In the genomic region with DNA sequence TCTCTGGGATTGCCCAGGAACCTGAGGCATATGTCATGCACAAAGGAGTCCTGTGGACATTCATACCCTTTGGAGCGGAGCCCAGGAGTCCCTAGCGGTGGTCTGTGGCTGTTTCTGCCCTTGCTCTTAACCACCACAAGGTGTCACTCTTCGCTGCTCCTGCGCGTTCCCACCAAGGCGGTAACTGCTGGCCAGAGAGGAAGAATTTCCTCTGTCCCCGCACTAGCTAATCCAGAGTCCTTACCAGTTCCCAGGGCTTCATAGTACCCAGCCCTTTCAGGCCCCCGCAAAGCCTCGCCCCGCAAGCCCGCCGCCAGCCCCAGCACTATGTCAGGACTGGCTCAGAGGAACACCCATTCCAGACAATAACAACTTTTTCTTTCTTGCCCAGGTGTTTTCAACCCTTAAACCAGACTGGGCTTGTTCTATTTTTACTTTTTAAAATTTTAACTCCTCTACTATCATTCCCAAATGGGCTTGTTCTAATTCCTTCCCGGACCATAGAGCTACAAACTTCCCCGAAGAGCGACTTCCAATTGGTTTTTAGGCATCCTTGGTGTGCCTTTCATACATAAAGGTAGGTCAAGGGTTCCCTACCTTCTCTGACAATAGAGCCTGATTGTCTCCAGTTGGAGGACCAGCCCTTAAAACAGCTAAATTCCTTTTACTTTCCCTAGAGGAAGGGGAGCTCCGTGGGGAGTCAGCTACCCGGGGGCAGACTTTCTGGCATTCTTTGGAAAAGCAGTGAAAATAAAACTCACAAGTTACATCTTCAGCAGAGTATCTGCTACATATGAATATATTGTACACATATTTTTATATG, we compare ENCODE assay signal across 1 cellular context.
TF ChIP-seq lines count a peak whose summit lies in the region.

No MANE protein-coding gene starts in this region.

TF ChIP-seq in HepG2, 621 proteins besides CTCF, POLR2A, EP300 and RAD21 (continued from another document and continues in another):
- TF ChIP-seq, protein P1, sequence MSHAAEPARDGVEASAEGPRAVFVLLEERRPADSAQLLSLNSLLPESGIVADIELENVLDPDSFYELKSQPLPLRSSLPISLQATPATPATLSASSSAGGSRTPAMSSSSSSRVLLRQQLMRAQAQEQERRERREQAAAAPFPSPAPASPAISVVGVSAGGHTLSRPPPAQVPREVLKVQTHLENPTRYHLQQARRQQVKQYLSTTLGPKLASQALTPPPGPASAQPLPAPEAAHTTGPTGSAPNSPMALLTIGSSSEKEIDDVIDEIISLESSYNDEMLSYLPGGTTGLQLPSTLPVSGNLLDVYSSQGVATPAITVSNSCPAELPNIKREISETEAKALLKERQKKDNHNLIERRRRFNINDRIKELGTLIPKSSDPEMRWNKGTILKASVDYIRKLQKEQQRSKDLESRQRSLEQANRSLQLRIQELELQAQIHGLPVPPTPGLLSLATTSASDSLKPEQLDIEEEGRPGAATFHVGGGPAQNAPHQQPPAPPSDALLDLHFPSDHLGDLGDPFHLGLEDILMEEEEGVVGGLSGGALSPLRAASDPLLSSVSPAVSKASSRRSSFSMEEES (CRISPR knock-in tag; IDR thresholded peaks at IDR 0.05): 0 out of 2 replicates have a peak, but pooled peaks have one; percentile 26
- TF ChIP-seq ZNF331 (CRISPR knock-in tag; IDR thresholded peaks at IDR 0.05) (peak; percentile 16; the same call in 1 of the 2 replicates), TSC22D2 (CRISPR knock-in tag; IDR thresholded peaks at IDR 0.05; ENCODE audit: borderline replicate concordance) (0 out of 2 replicates have a peak, but pooled peaks have one; percentile 74), TEAD2 (CRISPR knock-in tag; IDR thresholded peaks at IDR 0.05) (no peak), ZFP37 (CRISPR knock-in tag; IDR thresholded peaks at IDR 0.05; ENCODE audit: borderline replicate concordance) (0 out of 2 replicates have a peak, but pooled peaks have one; percentile 38), KDM2A (CRISPR knock-in tag; IDR thresholded peaks at IDR 0.05; ENCODE audit: borderline replicate concordance, low read depth) (peak; percentile 53; the same call in 1 of the 2 replicates), MIER3 (CRISPR knock-in tag; IDR thresholded peaks at IDR 0.05; ENCODE audit: borderline replicate concordance) (peak; percentile 35; the same call in 1 of the 2 replicates), CCDC6 (CRISPR knock-in tag; IDR thresholded peaks at IDR 0.05) (0 out of 2 replicates have a peak, but pooled peaks have one; percentile 42), SAP130 (CRISPR knock-in tag; IDR thresholded peaks at IDR 0.05; ENCODE audit: low read depth) (peak; percentile 47), ZNF256 (CRISPR knock-in tag; conservative IDR thresholded peaks at IDR 0.05) (peak; percentile 98), ZNF567 (CRISPR knock-in tag; IDR thresholded peaks at IDR 0.05; ENCODE audit: borderline replicate concordance) (no peak)
- TF ChIP-seq, protein P2, sequence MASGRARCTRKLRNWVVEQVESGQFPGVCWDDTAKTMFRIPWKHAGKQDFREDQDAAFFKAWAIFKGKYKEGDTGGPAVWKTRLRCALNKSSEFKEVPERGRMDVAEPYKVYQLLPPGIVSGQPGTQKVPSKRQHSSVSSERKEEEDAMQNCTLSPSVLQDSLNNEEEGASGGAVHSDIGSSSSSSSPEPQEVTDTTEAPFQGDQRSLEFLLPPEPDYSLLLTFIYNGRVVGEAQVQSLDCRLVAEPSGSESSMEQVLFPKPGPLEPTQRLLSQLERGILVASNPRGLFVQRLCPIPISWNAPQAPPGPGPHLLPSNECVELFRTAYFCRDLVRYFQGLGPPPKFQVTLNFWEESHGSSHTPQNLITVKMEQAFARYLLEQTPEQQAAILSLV (CRISPR knock-in tag; IDR thresholded peaks at IDR 0.05; ENCODE audit: borderline replicate concordance): 0 out of 2 replicates have a peak, but pooled peaks have one; percentile 43
- TF ChIP-seq, protein P3, sequence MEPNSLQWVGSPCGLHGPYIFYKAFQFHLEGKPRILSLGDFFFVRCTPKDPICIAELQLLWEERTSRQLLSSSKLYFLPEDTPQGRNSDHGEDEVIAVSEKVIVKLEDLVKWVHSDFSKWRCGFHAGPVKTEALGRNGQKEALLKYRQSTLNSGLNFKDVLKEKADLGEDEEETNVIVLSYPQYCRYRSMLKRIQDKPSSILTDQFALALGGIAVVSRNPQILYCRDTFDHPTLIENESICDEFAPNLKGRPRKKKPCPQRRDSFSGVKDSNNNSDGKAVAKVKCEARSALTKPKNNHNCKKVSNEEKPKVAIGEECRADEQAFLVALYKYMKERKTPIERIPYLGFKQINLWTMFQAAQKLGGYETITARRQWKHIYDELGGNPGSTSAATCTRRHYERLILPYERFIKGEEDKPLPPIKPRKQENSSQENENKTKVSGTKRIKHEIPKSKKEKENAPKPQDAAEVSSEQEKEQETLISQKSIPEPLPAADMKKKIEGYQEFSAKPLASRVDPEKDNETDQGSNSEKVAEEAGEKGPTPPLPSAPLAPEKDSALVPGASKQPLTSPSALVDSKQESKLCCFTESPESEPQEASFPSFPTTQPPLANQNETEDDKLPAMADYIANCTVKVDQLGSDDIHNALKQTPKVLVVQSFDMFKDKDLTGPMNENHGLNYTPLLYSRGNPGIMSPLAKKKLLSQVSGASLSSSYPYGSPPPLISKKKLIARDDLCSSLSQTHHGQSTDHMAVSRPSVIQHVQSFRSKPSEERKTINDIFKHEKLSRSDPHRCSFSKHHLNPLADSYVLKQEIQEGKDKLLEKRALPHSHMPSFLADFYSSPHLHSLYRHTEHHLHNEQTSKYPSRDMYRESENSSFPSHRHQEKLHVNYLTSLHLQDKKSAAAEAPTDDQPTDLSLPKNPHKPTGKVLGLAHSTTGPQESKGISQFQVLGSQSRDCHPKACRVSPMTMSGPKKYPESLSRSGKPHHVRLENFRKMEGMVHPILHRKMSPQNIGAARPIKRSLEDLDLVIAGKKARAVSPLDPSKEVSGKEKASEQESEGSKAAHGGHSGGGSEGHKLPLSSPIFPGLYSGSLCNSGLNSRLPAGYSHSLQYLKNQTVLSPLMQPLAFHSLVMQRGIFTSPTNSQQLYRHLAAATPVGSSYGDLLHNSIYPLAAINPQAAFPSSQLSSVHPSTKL (CRISPR knock-in tag; IDR thresholded peaks at IDR 0.05): peak; percentile 64
- TF ChIP-seq, protein P4, sequence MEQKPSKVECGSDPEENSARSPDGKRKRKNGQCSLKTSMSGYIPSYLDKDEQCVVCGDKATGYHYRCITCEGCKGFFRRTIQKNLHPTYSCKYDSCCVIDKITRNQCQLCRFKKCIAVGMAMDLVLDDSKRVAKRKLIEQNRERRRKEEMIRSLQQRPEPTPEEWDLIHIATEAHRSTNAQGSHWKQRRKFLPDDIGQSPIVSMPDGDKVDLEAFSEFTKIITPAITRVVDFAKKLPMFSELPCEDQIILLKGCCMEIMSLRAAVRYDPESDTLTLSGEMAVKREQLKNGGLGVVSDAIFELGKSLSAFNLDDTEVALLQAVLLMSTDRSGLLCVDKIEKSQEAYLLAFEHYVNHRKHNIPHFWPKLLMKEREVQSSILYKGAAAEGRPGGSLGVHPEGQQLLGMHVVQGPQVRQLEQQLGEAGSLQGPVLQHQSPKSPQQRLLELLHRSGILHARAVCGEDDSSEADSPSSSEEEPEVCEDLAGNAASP (CRISPR knock-in tag; IDR thresholded peaks at IDR 0.05; ENCODE audit: borderline replicate concordance): peak; percentile 47; the same call in 1 of the 2 replicates
- TF ChIP-seq, protein P5, sequence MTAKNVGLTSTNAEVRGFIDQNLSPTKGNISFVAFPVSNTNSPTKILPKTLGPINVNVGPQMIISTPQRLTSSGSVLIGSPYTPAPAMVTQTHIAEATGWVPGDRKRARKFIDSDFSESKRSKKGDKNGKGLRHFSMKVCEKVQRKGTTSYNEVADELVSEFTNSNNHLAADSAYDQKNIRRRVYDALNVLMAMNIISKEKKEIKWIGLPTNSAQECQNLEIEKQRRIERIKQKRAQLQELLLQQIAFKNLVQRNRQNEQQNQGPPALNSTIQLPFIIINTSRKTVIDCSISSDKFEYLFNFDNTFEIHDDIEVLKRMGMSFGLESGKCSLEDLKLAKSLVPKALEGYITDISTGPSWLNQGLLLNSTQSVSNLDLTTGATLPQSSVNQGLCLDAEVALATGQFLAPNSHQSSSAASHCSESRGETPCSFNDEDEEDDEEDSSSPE (CRISPR knock-in tag; IDR thresholded peaks at IDR 0.05): 0 out of 2 replicates have a peak, but pooled peaks have one; percentile 23
- TF ChIP-seq, protein P6, sequence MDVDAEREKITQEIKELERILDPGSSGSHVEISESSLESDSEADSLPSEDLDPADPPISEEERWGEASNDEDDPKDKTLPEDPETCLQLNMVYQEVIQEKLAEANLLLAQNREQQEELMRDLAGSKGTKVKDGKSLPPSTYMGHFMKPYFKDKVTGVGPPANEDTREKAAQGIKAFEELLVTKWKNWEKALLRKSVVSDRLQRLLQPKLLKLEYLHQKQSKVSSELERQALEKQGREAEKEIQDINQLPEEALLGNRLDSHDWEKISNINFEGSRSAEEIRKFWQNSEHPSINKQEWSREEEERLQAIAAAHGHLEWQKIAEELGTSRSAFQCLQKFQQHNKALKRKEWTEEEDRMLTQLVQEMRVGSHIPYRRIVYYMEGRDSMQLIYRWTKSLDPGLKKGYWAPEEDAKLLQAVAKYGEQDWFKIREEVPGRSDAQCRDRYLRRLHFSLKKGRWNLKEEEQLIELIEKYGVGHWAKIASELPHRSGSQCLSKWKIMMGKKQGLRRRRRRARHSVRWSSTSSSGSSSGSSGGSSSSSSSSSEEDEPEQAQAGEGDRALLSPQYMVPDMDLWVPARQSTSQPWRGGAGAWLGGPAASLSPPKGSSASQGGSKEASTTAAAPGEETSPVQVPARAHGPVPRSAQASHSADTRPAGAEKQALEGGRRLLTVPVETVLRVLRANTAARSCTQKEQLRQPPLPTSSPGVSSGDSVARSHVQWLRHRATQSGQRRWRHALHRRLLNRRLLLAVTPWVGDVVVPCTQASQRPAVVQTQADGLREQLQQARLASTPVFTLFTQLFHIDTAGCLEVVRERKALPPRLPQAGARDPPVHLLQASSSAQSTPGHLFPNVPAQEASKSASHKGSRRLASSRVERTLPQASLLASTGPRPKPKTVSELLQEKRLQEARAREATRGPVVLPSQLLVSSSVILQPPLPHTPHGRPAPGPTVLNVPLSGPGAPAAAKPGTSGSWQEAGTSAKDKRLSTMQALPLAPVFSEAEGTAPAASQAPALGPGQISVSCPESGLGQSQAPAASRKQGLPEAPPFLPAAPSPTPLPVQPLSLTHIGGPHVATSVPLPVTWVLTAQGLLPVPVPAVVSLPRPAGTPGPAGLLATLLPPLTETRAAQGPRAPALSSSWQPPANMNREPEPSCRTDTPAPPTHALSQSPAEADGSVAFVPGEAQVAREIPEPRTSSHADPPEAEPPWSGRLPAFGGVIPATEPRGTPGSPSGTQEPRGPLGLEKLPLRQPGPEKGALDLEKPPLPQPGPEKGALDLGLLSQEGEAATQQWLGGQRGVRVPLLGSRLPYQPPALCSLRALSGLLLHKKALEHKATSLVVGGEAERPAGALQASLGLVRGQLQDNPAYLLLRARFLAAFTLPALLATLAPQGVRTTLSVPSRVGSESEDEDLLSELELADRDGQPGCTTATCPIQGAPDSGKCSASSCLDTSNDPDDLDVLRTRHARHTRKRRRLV (CRISPR knock-in tag; IDR thresholded peaks at IDR 0.05): no peak
- TF ChIP-seq, protein P7, sequence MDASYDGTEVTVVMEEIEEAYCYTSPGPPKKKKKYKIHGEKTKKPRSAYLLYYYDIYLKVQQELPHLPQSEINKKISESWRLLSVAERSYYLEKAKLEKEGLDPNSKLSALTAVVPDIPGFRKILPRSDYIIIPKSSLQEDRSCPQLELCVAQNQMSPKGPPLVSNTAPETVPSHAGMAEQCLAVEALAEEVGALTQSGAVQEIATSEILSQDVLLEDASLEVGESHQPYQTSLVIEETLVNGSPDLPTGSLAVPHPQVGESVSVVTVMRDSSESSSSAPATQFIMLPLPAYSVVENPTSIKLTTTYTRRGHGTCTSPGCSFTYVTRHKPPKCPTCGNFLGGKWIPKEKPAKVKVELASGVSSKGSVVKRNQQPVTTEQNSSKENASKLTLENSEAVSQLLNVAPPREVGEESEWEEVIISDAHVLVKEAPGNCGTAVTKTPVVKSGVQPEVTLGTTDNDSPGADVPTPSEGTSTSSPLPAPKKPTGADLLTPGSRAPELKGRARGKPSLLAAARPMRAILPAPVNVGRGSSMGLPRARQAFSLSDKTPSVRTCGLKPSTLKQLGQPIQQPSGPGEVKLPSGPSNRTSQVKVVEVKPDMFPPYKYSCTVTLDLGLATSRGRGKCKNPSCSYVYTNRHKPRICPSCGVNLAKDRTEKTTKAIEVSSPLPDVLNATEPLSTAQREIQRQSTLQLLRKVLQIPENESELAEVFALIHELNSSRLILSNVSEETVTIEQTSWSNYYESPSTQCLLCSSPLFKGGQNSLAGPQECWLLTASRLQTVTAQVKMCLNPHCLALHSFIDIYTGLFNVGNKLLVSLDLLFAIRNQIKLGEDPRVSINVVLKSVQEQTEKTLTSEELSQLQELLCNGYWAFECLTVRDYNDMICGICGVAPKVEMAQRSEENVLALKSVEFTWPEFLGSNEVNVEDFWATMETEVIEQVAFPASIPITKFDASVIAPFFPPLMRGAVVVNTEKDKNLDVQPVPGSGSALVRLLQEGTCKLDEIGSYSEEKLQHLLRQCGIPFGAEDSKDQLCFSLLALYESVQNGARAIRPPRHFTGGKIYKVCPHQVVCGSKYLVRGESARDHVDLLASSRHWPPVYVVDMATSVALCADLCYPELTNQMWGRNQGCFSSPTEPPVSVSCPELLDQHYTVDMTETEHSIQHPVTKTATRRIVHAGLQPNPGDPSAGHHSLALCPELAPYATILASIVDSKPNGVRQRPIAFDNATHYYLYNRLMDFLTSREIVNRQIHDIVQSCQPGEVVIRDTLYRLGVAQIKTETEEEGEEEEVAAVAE (CRISPR knock-in tag; IDR thresholded peaks at IDR 0.05; ENCODE audit: borderline replicate concordance): peak; percentile 24; the same call in 1 of the 2 replicates
- TF ChIP-seq, protein P8, sequence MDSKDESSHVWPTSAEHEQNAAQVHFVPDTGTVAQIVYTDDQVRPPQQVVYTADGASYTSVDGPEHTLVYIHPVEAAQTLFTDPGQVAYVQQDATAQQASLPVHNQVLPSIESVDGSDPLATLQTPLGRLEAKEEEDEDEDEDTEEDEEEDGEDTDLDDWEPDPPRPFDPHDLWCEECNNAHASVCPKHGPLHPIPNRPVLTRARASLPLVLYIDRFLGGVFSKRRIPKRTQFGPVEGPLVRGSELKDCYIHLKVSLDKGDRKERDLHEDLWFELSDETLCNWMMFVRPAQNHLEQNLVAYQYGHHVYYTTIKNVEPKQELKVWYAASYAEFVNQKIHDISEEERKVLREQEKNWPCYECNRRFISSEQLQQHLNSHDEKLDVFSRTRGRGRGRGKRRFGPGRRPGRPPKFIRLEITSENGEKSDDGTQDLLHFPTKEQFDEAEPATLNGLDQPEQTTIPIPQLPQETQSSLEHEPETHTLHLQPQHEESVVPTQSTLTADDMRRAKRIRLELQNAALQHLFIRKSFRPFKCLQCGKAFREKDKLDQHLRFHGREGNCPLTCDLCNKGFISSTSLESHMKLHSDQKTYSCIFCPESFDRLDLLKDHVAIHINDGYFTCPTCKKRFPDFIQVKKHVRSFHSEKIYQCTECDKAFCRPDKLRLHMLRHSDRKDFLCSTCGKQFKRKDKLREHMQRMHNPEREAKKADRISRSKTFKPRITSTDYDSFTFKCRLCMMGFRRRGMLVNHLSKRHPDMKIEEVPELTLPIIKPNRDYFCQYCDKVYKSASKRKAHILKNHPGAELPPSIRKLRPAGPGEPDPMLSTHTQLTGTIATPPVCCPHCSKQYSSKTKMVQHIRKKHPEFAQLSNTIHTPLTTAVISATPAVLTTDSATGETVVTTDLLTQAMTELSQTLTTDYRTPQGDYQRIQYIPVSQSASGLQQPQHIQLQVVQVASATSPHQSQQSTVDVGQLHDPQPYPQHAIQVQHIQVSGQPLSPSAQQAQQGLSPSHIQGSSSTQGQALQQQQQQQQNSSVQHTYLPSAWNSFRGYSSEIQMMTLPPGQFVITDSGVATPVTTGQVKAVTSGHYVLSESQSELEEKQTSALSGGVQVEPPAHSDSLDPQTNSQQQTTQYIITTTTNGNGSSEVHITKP (CRISPR knock-in tag; IDR thresholded peaks at IDR 0.05; ENCODE audit: low read depth): 0 out of 2 replicates have a peak, but pooled peaks have one; percentile 42
